Comparison of ENCODE assay signal across 8 cellular contexts in the genomic region with DNA sequence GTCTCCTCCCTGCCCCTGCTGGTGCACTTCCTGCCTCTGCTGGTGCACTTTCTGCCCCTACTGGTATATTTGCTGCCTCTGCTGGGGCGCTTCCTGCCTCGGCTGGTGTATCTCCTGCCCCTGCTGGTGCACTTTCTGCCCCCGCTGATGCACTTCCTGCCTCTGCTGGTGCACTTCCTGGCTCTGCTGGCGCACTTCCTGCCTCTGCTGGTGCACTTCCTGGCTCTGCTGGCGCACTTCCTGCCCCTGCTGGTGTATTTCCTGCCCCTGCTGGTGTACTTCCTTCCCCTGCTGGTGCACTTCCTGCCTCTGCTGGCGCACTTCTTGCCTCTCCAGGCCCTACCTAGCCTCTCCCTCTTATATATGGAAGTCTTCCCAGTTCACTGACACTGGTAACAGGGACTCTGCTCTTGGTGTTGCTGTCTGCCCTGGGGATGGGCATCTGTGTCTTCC. TPM values are rescaled to one million over a fixed set of nuclear protein-coding genes. Genes with fewer than 3 reads are reported as not detected.
DNase-seq lines count a peak whose midpoint lies in the region; ATAC-seq and TF ChIP-seq lines count a peak whose summit lies in the region.

No MANE protein-coding gene starts in this region.

- no peak overlapping the region for H2AFZ ChIP-seq in HCT116 (ENCODE audit: low read depth, low read length, poor library complexity, severe bottlenecking)

- CTCF ChIA-PET in HCT116 (lab: Charles Lee): interaction anchor here (1.2 kb wide), 1 partner anchor 9 kb away, joined by 6 read pairs; a partner anchor contains a TSS

- WGBS in tibial nerve, 2 donors: 73 to 84% methylated on average over 6 of the region's 6 CpGs
- 65% methylated on average over 6 of the region's 6 CpGs for WGBS in esophagus muscularis mucosa

- TF ChIP-seq CTCF in HCT116 (IDR thresholded peaks at IDR 0.05 in 2 of 3, conservative IDR thresholded peaks at IDR 0.05 in 1 of 3; ENCODE audit: borderline replicate concordance in 1 of 3, insufficient read depth in 1 of 3, low read depth in 2 of 3, low read length in 2 of 3): peak; percentile 19 to 58 (median 39); a peak in 3 of 6 replicates
- TF ChIP-seq CTCF in tibial nerve (IDR thresholded peaks at IDR 0.05): peak in 2 of 5 experiments; percentile 7 to 14
- no peak for TF ChIP-seq CTCF in esophagus muscularis mucosa (IDR thresholded peaks at IDR 0.05)
- no peak for TF ChIP-seq CTCF in brain microvascular endothelial cell (IDR thresholded peaks at IDR 0.05; ENCODE audit: low read depth, low read length, missing control alignments)

- peak; percentile 89 for ATAC-seq in HCT116

- no TSS peak for BruUV-seq in HCT116 (replicated peaks; lab: Mats Ljungman, UMichigan)

- H3K4me1 ChIP-seq in HCT116 (ENCODE audit: control insufficient read depth in 1 of 2, insufficient read depth in 2 of 2, low read length in 2 of 2) (peaks cover 11 to 30% of the 10 kb centered on the region in 2 experiments), tibial nerve (no peaks in the 10 kb centered on the region), esophagus muscularis mucosa (peaks cover 0 to 5% (median 0%) of the 10 kb centered on the region in 4 donors)

- TF ChIP-seq POLR2A in HCT116 (IDR thresholded peaks at IDR 0.05; ENCODE audit: borderline replicate concordance, extremely low read depth, insufficient read depth, insufficient read length): peak; percentile 13
- no peak for TF ChIP-seq POLR2A in erythroblast (IDR thresholded peaks at IDR 0.05; ENCODE audit: low read length)
- no peak for TF ChIP-seq POLR2A in tibial nerve (IDR thresholded peaks at IDR 0.05)
- no peak for TF ChIP-seq POLR2A in esophagus muscularis mucosa (IDR thresholded peaks at IDR 0.05; ENCODE audit: low read depth)

- peak overlapping the region; percentile 69 for H3K9ac ChIP-seq in HCT116 (ENCODE audit: low read length)

- TF ChIP-seq RAD21 in HCT116 (IDR thresholded peaks at IDR 0.05; ENCODE audit: low read depth): no peak

- H3K9me2 ChIP-seq in HCT116 (ENCODE audit: insufficient read depth): no peaks in the 10 kb centered on the region

- H3K9me3 ChIP-seq in HCT116 (ENCODE audit: control insufficient read depth in 1 of 2, insufficient read depth in 1 of 2, low read depth in 1 of 2, low read length in 2 of 2) (no peaks in the 10 kb centered on the region), tibial nerve (no peaks in the 10 kb centered on the region), esophagus muscularis mucosa (no peaks in the 10 kb centered on the region)

- H3K4me3 ChIP-seq in HCT116 (replicated peaks in 1 of 2; ENCODE audit: low read depth in 1 of 2, low read length in 2 of 2) (peak overlapping the region; percentile 80 to 82), tibial nerve (no peak overlapping the region), esophagus muscularis mucosa (no peak overlapping the region), brain microvascular endothelial cell (ENCODE audit: low read depth, low read length) (no peak overlapping the region)

- H3K4me2 ChIP-seq in HCT116 (ENCODE audit: low read length): peak overlapping the region; percentile 85

- H3K36me3 ChIP-seq in HCT116 (ENCODE audit: control insufficient read depth in 1 of 2, insufficient read depth in 2 of 2, low read length in 2 of 2): no peaks in the 10 kb centered on the region
- H3K36me3 ChIP-seq in tibial nerve: no peaks in the 10 kb centered on the region
- no peaks in the 10 kb centered on the region for H3K36me3 ChIP-seq in esophagus muscularis mucosa
- no peaks in the 10 kb centered on the region for H3K36me3 ChIP-seq in brain microvascular endothelial cell (replicated peaks)

- intact Hi-C loops in HCT116 (cut with micrococcal nuclease) (no loop called here), esophagus muscularis mucosa (cut with DNase I) (no loop called here)

- RAD21 ChIA-PET in HCT116 (lab: Charles Lee; ENCODE audit: low non-redundant PET in 1 of 2, low total read pairs in 2 of 2, uncharacterized antibody in 2 of 2, unreplicated experiment in 2 of 2): no interaction called here

- DNase-seq in HCT116 (ENCODE audit: low read depth, low spot score) (peak; percentile 79), erythroblast (lab: John Stamatoyannopoulos, UW) (peak; percentile 53 to 77), tibial nerve (ENCODE audit: low spot score in 2 of 2) (no peak), esophagus muscularis mucosa (ENCODE audit: extremely low spot score) (no peak), brain microvascular endothelial cell (no peak), DMS79 treated with DMSO at 0.1 percent for 48 hours (lab: John Stamatoyannopoulos, UW) (no peak)
- DNase-seq in activated CD4-positive, alpha-beta T cell treated with anti-CD3 and anti-CD28 coated beads, Interleukin-2, amount 50 U/mL, for 1 hour: peak; percentile 82
- DNase-seq in stimulated activated CD8-positive, alpha-beta memory T cell treated with anti-CD3 and anti-CD28 coated beads, Interleukin-12 subunit alpha, Interleukin-12 subunit beta, amount 100 ng/mL, for 24 hours (ENCODE audit: extremely low read depth): peak; percentile 50

- in situ Hi-C loops in brain microvascular endothelial cell (cut with HindIII; ENCODE audit: low pct_ligation_motif_present, low sequenced_read_pairs): no loop called here

- no peaks in the 10 kb centered on the region for H4K20me1 ChIP-seq in HCT116 (ENCODE audit: insufficient read depth)

- POLR2A ChIA-PET in HCT116 (lab: Charles Lee): interaction anchor here (0.6 to 1.5 kb wide), 2 partner anchors 9 to 12 kb away, joined by 3 to 4 read pairs; no protein-coding TSS in a partner anchor

- 0 out of 2 replicates have a peak, but pooled peaks cover 5% of the 10 kb centered on the region for H3K79me2 ChIP-seq in HCT116 (ENCODE audit: insufficient read depth, low read length)

- peak overlapping the region; percentile 88 for H3K27ac ChIP-seq in HCT116 (ENCODE audit: low read depth, low read length)
- H3K27ac ChIP-seq in tibial nerve: peak overlapping the region in 2 of 4 donors; percentile 15 to 50
- H3K27ac ChIP-seq in esophagus muscularis mucosa (replicated peaks in 1 of 4): peak overlapping the region in 1 of 4 donors; percentile 42
- H3K27ac ChIP-seq in brain microvascular endothelial cell: no peak overlapping the region

- TF ChIP-seq EP300 in tibial nerve (IDR thresholded peaks at IDR 0.05) (no peak), esophagus muscularis mucosa (IDR thresholded peaks at IDR 0.05) (no peak)

- H3K27me3 ChIP-seq in HCT116 (ENCODE audit: insufficient read depth, low read length): no peaks in the 10 kb centered on the region
- peaks cover 0 to 3% of the 10 kb centered on the region in 2 donors for H3K27me3 ChIP-seq in tibial nerve
- peaks cover 0 to 19% (median 0%) of the 10 kb centered on the region in 4 donors for H3K27me3 ChIP-seq in esophagus muscularis mucosa
- no peaks in the 10 kb centered on the region for H3K27me3 ChIP-seq in brain microvascular endothelial cell (replicated peaks)

TF ChIP-seq in HCT116, 20 proteins besides CTCF, POLR2A, EP300 and RAD21 (continues in another document):
- TF ChIP-seq SP1 (IDR thresholded peaks at IDR 0.05; ENCODE audit: low read depth) (peak; percentile 81), TCF7L2 (IDR thresholded peaks at IDR 0.05; ENCODE audit: borderline replicate concordance, extremely low read depth, insufficient read depth, insufficient read length) (peak; percentile 61), EZH2 (IDR thresholded peaks at IDR 0.05) (no peak), CEBPB (IDR thresholded peaks at IDR 0.05; ENCODE audit: low read depth) (no peak), EZH2phosphoT487 (IDR thresholded peaks at IDR 0.05; ENCODE audit: borderline replicate concordance) (no peak), EGR1 (IDR thresholded peaks at IDR 0.05; ENCODE audit: low read depth) (peak; percentile 66), SRF (IDR thresholded peaks at IDR 0.05; ENCODE audit: low read depth) (peak; percentile 80; the same call in 1 of the 2 replicates), ZFX (IDR thresholded peaks at IDR 0.05) (no peak), POLR2AphosphoS5 (IDR thresholded peaks at IDR 0.05; ENCODE audit: low read depth, low read length) (peak; percentile 91), JUND (IDR thresholded peaks at IDR 0.05) (no peak), SIN3A (IDR thresholded peaks at IDR 0.05; ENCODE audit: low read depth) (0 out of 2 replicates have a peak, but pooled peaks have one; percentile 35), CBX3 (IDR thresholded peaks at IDR 0.05; ENCODE audit: low read depth) (peak; percentile 84)
- TF ChIP-seq, protein P1, sequence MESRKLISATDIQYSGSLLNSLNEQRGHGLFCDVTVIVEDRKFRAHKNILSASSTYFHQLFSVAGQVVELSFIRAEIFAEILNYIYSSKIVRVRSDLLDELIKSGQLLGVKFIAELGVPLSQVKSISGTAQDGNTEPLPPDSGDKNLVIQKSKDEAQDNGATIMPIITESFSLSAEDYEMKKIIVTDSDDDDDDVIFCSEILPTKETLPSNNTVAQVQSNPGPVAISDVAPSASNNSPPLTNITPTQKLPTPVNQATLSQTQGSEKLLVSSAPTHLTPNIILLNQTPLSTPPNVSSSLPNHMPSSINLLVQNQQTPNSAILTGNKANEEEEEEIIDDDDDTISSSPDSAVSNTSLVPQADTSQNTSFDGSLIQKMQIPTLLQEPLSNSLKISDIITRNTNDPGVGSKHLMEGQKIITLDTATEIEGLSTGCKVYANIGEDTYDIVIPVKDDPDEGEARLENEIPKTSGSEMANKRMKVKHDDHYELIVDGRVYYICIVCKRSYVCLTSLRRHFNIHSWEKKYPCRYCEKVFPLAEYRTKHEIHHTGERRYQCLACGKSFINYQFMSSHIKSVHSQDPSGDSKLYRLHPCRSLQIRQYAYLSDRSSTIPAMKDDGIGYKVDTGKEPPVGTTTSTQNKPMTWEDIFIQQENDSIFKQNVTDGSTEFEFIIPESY (IDR thresholded peaks at IDR 0.05; ENCODE audit: extremely low read depth, insufficient replicate concordance, low read length): no peak
- TF ChIP-seq, protein P2, sequence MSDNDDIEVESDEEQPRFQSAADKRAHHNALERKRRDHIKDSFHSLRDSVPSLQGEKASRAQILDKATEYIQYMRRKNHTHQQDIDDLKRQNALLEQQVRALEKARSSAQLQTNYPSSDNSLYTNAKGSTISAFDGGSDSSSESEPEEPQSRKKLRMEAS (IDR thresholded peaks at IDR 0.05): peak; percentile 89

RNA-seq across cellular contexts. Expression of a gene that starts 10.1 kb away (rescaled TPM):
- 36.1 TPM for total RNA-seq in HCT116 (2021; ENCODE audit: unreplicated experiment)
- polyA plus RNA-seq in HCT116 (2012): 49.2 and 55.4 TPM in 2 replicates
- total RNA-seq in tibial nerve: 10 to 100 TPM in 2 of 4 donors, 1 to 10 TPM in 2; 2.2 to 12.7 (median 7.3) TPM
- total RNA-seq in esophagus muscularis mucosa: 1 to 10 TPM; 1.2 to 7.1 (median 3.4) TPM

RNA-seq across cellular contexts. Expression of a gene that starts 36.1 kb away (rescaled TPM):
- total RNA-seq in HCT116 (2021; ENCODE audit: unreplicated experiment): not detected
- 0.03 TPM in 1 of 2 replicates, not detected in the other for polyA plus RNA-seq in HCT116 (2012)
- total RNA-seq in tibial nerve: not detected
- not detected for total RNA-seq in esophagus muscularis mucosa

RNA-seq across cellular contexts. Expression of a gene that starts 38.9 kb away (rescaled TPM):
- total RNA-seq in HCT116 (2021; ENCODE audit: unreplicated experiment) (33.5 TPM), tibial nerve (10 to 100 TPM; 10.0 to 29.1 (median 12.4) TPM), esophagus muscularis mucosa (10 to 100 TPM in 2 of 4 donors, 1 to 10 TPM in 2; 3.3 to 16.7 (median 8.5) TPM)
- polyA plus RNA-seq in HCT116 (2012): 31.0 and 34.2 TPM in 2 replicates

RNA-seq across cellular contexts. Expression of a gene that starts 48.5 kb away (rescaled TPM):
- total RNA-seq in HCT116 (2021; ENCODE audit: unreplicated experiment): 20.2 TPM
- 20.9 and 21.4 TPM in 2 replicates for polyA plus RNA-seq in HCT116 (2012)
- 10 to 100 TPM; 19.9 to 42.4 (median 25.2) TPM for total RNA-seq in tibial nerve
- 10 to 100 TPM in 3 of 4 donors, 1 to 10 TPM in 1; 6.6 to 18.5 (median 15.0) TPM for total RNA-seq in esophagus muscularis mucosa

Comparison
In these comparisons a context has a peak if more than half of its experiments do, and no peak if none do; other contexts are left out.
1. DNase-seq: peak in HCT116 (single experiment), activated CD4-positive, alpha-beta T cell treated with anti-CD3 and anti-CD28 coated beads, Interleukin-2, amount 50 U/mL, for 1 hour (single experiment), erythroblast (2 of 2) and stimulated activated CD8-positive, alpha-beta memory T cell treated with anti-CD3 and anti-CD28 coated beads, Interleukin-12 subunit alpha, Interleukin-12 subunit beta, amount 100 ng/mL, for 24 hours (single experiment); none in tibial nerve (0 of 2), esophagus muscularis mucosa (single experiment), brain microvascular endothelial cell (single experiment) and DMS79 treated with DMSO at 0.1 percent for 48 hours (single experiment).
2. H3K4me3 ChIP-seq: peak in HCT116 (2 of 2); none in tibial nerve (0 of 4), esophagus muscularis mucosa (0 of 4) and brain microvascular endothelial cell (single experiment).
3. CTCF ChIP-seq: peak in HCT116 (3 of 3); none in esophagus muscularis mucosa (0 of 3) and brain microvascular endothelial cell (single experiment).